In the genomic region with DNA sequence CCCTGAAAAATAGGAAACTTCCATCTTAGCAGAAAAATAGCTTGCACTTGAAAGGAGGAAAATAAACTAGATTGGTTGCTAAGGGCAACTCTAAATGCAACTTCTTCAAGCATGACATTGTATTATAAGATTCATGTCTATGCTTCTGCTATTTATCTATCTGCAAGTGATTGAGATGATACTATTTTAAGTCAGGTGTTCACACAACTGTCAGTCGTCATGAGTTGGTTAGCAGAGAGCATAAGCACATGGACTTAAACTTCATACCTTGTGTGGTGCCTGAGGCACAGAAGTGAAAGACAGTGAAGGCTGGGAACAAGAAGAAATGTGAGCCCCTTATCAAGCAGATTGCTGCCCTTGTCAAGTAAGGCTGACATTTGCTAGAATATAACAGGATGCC, we compare ENCODE assay signal across 17 cellular contexts.
A peak's percentile ranks its signal among the peaks of the same experiment; 100 is the strongest.
DNase-seq lines count a peak whose midpoint lies in the region; ATAC-seq, FAIRE-seq and TF ChIP-seq lines count a peak whose summit lies in the region.
"Had no signal": no experiment of that assay in that cellular context is flagged by ENCODE, and none has a peak within 500 bp of the region (broad histone marks: within the 10 kb centered on the region; RNA-seq: fewer than 3 reads in every experiment).

No MANE protein-coding gene starts in this region.

- H3K36me3 Mint-ChIP-seq in endothelial cell (ENCODE audit: low read depth, unreplicated experiment) = no peaks in the 10 kb centered on the region
- H3K36me3 Mint-ChIP-seq: CD4-positive, alpha-beta memory T cell had no signal

- H3K4me1 ChIP-seq in Karpas-422 (ENCODE audit: low read length) = peaks cover 23% of the 10 kb centered on the region
- no peaks in the 10 kb centered on the region for H3K4me1 ChIP-seq in suprapubic skin
- H3K4me1 ChIP-seq in upper lobe of right lung = no peaks in the 10 kb centered on the region

- peak; percentile 89 for FAIRE-seq in H54 (lab: Jason Lieb, UNC)
- FAIRE-seq: GM12892, H1 had no signal

- DNase-seq in H54 (ENCODE audit: insufficient read length, low spot score) (no peak), Karpas-422 (no peak), RPMI8226 (peak; percentile 28), endothelial cell (ENCODE audit: low spot score) (no peak), suprapubic skin (ENCODE audit: low spot score in 2 of 2) (no peak), upper lobe of right lung (no peak)
- DNase-seq: C1 segment of cervical spinal cord; Calu3; CD4-positive, alpha-beta memory T cell; COR-L47; DMS53; DMS79 treated with DMSO at 0.1 percent for 48 hours; GM23248; H9; HFFc6 had no signal

- 31% methylated on average over 1 of the region's 1 CpG for WGBS in suprapubic skin

- H3K27me3 ChIP-seq in Karpas-422 (ENCODE audit: low read length) = no peaks in the 10 kb centered on the region
- H3K27me3 ChIP-seq in suprapubic skin = no peaks in the 10 kb centered on the region
- no peaks in the 10 kb centered on the region for H3K27me3 ChIP-seq in upper lobe of right lung

- intact Hi-C loops in upper lobe of right lung (cut with DNase I) = no loop called here

- H2AFZ ChIP-seq in Karpas-422 (ENCODE audit: low read length) = peak overlapping the region; percentile 64
- H2AFZ ChIP-seq: GM23248 had no signal

- H3K4me3 ChIP-seq in Karpas-422 (ENCODE audit: low read length) (no peak overlapping the region), suprapubic skin (no peak overlapping the region), upper lobe of right lung (no peak overlapping the region)
- H3K4me3 ChIP-seq: GM23248 had no signal

- no peak for ATAC-seq in upper lobe of right lung

- H3K4me2 ChIP-seq in Karpas-422 (ENCODE audit: low read depth, low read length, poor library complexity, severe bottlenecking) = peak overlapping the region; percentile 6

- H3K27ac ChIP-seq in Karpas-422 (ENCODE audit: low read length) = no peak overlapping the region
- no peak overlapping the region for H3K27ac ChIP-seq in suprapubic skin
- H3K27ac ChIP-seq in upper lobe of right lung = no peak overlapping the region
- H3K27ac ChIP-seq: GM23248 had no signal

- H3K27me3 Mint-ChIP-seq in endothelial cell (ENCODE audit: unreplicated experiment) = no peaks in the 10 kb centered on the region
- H3K27me3 Mint-ChIP-seq: CD4-positive, alpha-beta memory T cell had no signal

- no peak for TF ChIP-seq CTCF in endothelial cell (IDR thresholded peaks at IDR 0.05; ENCODE audit: unreplicated experiment)
- TF ChIP-seq CTCF in suprapubic skin (IDR thresholded peaks at IDR 0.05) = no peak
- no peak for TF ChIP-seq CTCF in upper lobe of right lung (IDR thresholded peaks at IDR 0.05)

- no peak overlapping the region for H3K27ac Mint-ChIP-seq in endothelial cell (ENCODE audit: unreplicated experiment)
- H3K27ac Mint-ChIP-seq: CD4-positive, alpha-beta memory T cell; H9; HFFc6 had no signal

- no peaks in the 10 kb centered on the region for H3K79me2 ChIP-seq in Karpas-422 (ENCODE audit: low read length)

- no peaks in the 10 kb centered on the region for H3K9me3 Mint-ChIP-seq in endothelial cell (ENCODE audit: unreplicated experiment)
- H3K9me3 Mint-ChIP-seq: H9 had no signal

- TF ChIP-seq POLR2A in H54 (IDR thresholded peaks at IDR 0.05; ENCODE audit: low read depth, low read length) = no peak
- TF ChIP-seq POLR2A in suprapubic skin (IDR thresholded peaks at IDR 0.05) = no peak

- H3K9me3 ChIP-seq in Karpas-422 (ENCODE audit: low read length) (no peaks in the 10 kb centered on the region), suprapubic skin (no peaks in the 10 kb centered on the region), upper lobe of right lung (no peaks in the 10 kb centered on the region)

- H3K9me2 ChIP-seq in Karpas-422 (replicated peaks; ENCODE audit: insufficient read depth, low read length) = no peaks in the 10 kb centered on the region

- no peak overlapping the region for H3K9ac ChIP-seq in Karpas-422 (ENCODE audit: low read length)
- H3K9ac ChIP-seq: GM23248 had no signal

- H3K36me3 ChIP-seq in Karpas-422 (ENCODE audit: insufficient read depth, low read length) (no peaks in the 10 kb centered on the region), suprapubic skin (no peaks in the 10 kb centered on the region), upper lobe of right lung (no peaks in the 10 kb centered on the region)

- H3K4me1 Mint-ChIP-seq in endothelial cell (ENCODE audit: unreplicated experiment) = no peaks in the 10 kb centered on the region
- H3K4me1 Mint-ChIP-seq: CD4-positive, alpha-beta memory T cell; H9 had no signal

- H3K4me3 Mint-ChIP-seq in endothelial cell (ENCODE audit: unreplicated experiment) = no peak overlapping the region
- H3K4me3 Mint-ChIP-seq: CD4-positive, alpha-beta memory T cell; H9; HFFc6 had no signal

- H4K20me1 ChIP-seq in Karpas-422 (ENCODE audit: insufficient read depth, low read depth, low read length) = no peaks in the 10 kb centered on the region

- no peak for TF ChIP-seq EP300 in suprapubic skin (IDR thresholded peaks at IDR 0.05)
